In the genomic region with DNA sequence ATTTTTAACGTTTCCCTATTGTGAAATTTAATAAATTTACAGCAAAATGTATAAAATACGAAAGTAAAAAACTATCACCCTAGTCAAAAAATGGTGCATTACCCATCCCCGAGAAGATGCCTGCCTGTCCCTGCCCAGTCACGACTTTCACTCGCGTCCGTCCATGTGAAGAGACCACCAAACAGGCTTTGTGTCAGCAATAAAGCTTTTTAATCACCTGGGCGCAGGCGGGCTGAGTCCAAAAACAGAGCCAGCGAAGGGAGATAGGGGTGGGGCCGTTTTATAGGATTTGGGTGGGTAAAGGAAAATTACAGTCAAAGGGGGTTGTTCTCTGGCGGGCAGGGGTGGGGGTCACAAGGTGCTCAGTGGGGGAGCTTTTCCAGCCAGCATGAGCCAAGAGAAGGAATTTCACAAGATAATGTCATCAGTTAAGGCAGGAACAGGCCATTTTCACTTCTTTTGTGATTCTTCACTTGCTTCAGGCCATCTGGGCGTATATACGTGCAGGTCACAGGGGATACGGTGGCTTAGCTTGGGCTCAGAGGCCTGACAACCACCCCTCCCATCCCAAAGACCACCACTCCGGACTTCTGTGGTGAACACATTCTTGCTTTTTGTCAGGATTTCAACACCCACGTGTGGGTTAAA, we compare ENCODE assay signal across 1 cellular context.
TF ChIP-seq lines count a peak whose summit lies in the region.
"Not testable (repeated sequence)": the region's sequence is repeated elsewhere in the genome, so short reads cannot be mapped to it uniquely, and the experiment has no call there.

No MANE protein-coding gene starts in this region.

TF ChIP-seq in K562, 482 proteins besides CTCF, POLR2A, EP300 and RAD21:
- TF ChIP-seq SRF (CRISPR knock-in tag; IDR thresholded peaks at IDR 0.05) (0 out of 4 replicates have a peak, but pooled peaks of 1 of the 2 experiments have one; percentile 10), MEF2D (tag; conservative IDR thresholded peaks at IDR 0.05; ENCODE audit: low read depth) (0 out of 2 replicates have a peak, but pooled peaks have one; percentile 7), DMBX1 (CRISPR knock-in tag; IDR thresholded peaks at IDR 0.05; ENCODE audit: borderline replicate concordance) (0 out of 2 replicates have a peak, but pooled peaks have one; percentile 24)
- TF ChIP-seq, protein P1, sequence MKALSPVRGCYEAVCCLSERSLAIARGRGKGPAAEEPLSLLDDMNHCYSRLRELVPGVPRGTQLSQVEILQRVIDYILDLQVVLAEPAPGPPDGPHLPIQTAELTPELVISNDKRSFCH (CRISPR knock-in tag; IDR thresholded peaks at IDR 0.05), result not testable (repeated sequence)
- TF ChIP-seq, protein P1 (tag; IDR thresholded peaks at IDR 0.05), result 0 out of 2 replicates have a peak, but pooled peaks have one; percentile 29
